In genomic region chr11:127639916-127640315, GRCh38 we compare ENCODE assay signal across 25 cellular contexts.
DNase-seq lines count a peak whose midpoint lies in the region; ATAC-seq, FAIRE-seq and TF ChIP-seq lines count a peak whose summit lies in the region.
"Had no signal": no experiment of that assay in that cellular context is flagged by ENCODE, and none has a peak within 500 bp of the region (broad histone marks: within the 10 kb centered on the region; RNA-seq: fewer than 3 reads in every experiment).

No MANE protein-coding gene starts in this region.

- no peak for FAIRE-seq in urothelium cell line (lab: Jason Lieb, UNC)

- no peaks in the 10 kb centered on the region for H3K27me3 Mint-ChIP-seq in MCF 10A (ENCODE audit: insufficient read depth, unreplicated experiment)
- H3K27me3 Mint-ChIP-seq in activated T-cell treated with anti-CD3 and anti-CD28 coated beads, Interleukin-2, amount 50 U/mL, for 4 hours (ENCODE audit: low read depth): no peaks in the 10 kb centered on the region
- H3K27me3 Mint-ChIP-seq: activated naive CD4-positive, alpha-beta T cell treated with anti-CD3 and anti-CD28 coated beads, Interleukin-2, amount 50 U/mL, for 24 hours; dendritic cell treated with granulocyte-macrophage colony-stimulating factor and Interleukin-4, amounts not matched to agents 40 ng/mL and 50 ng/mL, for 4 days; naive B cell had no signal

- no peak for TF ChIP-seq POLR2A in breast epithelium (IDR thresholded peaks at IDR 0.05)

- H3K9me3 Mint-ChIP-seq in MCF 10A (ENCODE audit: unreplicated experiment): no peaks in the 10 kb centered on the region
- H3K9me3 Mint-ChIP-seq in activated T-cell treated with anti-CD3 and anti-CD28 coated beads, Interleukin-2, amount 50 U/mL, for 4 hours: no peaks in the 10 kb centered on the region
- H3K9me3 Mint-ChIP-seq: activated naive CD4-positive, alpha-beta T cell treated with anti-CD3 and anti-CD28 coated beads, Interleukin-2, amount 50 U/mL, for 24 hours; activated T-helper 17 cell treated with anti-CD3 and anti-CD28 coated beads, Interleukin-2, amount 50 U/mL, for 72 hours; dendritic cell treated with granulocyte-macrophage colony-stimulating factor and Interleukin-4, amounts not matched to agents 40 ng/mL and 50 ng/mL, for 4 days had no signal

- H3K27ac Mint-ChIP-seq in MCF 10A (ENCODE audit: low read depth, unreplicated experiment): no peak overlapping the region
- H3K27ac Mint-ChIP-seq: activated naive CD4-positive, alpha-beta T cell treated with anti-CD3 and anti-CD28 coated beads, Interleukin-2, amount 50 U/mL, for 24 hours; activated T-helper 17 cell treated with anti-CD3 and anti-CD28 coated beads, Interleukin-2, amount 50 U/mL, for 72 hours; dendritic cell treated with granulocyte-macrophage colony-stimulating factor and Interleukin-4, amounts not matched to agents 40 ng/mL and 50 ng/mL, for 4 days had no signal

- no peaks in the 10 kb centered on the region for H3K9me3 ChIP-seq in breast epithelium
- H3K9me3 ChIP-seq: Caco-2, uterus had no signal

- H3K4me3 ChIP-seq in breast epithelium: no peak overlapping the region
- H3K4me3 ChIP-seq: uterus had no signal

- intact Hi-C loops in MCF 10A (cut with micrococcal nuclease) (no loop called here), breast epithelium (cut with DNase I; ENCODE audit: low total_unique reads) (loop anchor here (10.0 kb wide), 1 partner anchor 1095 kb away; no protein-coding TSS in a partner anchor)

- DNase-seq in MCF 10A (ENCODE audit: unreplicated experiment) (peak; percentile 67), breast epithelium (ENCODE audit: low spot score in 2 of 2) (no peak), RWPE1 (ENCODE audit: low spot score) (peak; percentile 71), iris pigment epithelial cell (ENCODE audit: low read depth) (peak; percentile 3), urothelium cell line (ENCODE audit: low spot score) (peak; percentile 26), AML-193 (lab: John Stamatoyannopoulos, UW) (no peak), GM10266 (ENCODE audit: extremely low spot score) (no peak)
- no peak for DNase-seq in activated T-cell treated with anti-CD3 and anti-CD28 coated beads, Interleukin-2, amount 50 U/mL, for 4 hours
- DNase-seq: activated CD4-positive, alpha-beta T cell treated with anti-CD3 and anti-CD28 coated beads, Interleukin-2, amount 50 U/mL, for 1 hour; Caco-2; head of caudate nucleus; left colon; mesendoderm; naive B cell; NCI-H1694; NCI-H774; right cardiac atrium; stimulated activated CD4-positive, alpha-beta T cell treated with anti-CD3 and anti-CD28 coated beads, Interleukin-4, amount 100 ng/mL, for 24 hours; stimulated activated naive CD4-positive, alpha-beta T cell; T-helper 9 cell; uterus had no signal

- no peaks in the 10 kb centered on the region for H3K4me1 Mint-ChIP-seq in MCF 10A (ENCODE audit: insufficient read depth, unreplicated experiment)
- H3K4me1 Mint-ChIP-seq in activated T-cell treated with anti-CD3 and anti-CD28 coated beads, Interleukin-2, amount 50 U/mL, for 4 hours (ENCODE audit: low read depth): no peaks in the 10 kb centered on the region
- H3K4me1 Mint-ChIP-seq: activated naive CD4-positive, alpha-beta T cell treated with anti-CD3 and anti-CD28 coated beads, Interleukin-2, amount 50 U/mL, for 24 hours; activated T-helper 17 cell treated with anti-CD3 and anti-CD28 coated beads, Interleukin-2, amount 50 U/mL, for 72 hours; naive B cell had no signal

- H3K27ac ChIP-seq in breast epithelium (no peak overlapping the region), RWPE1 (no peak overlapping the region)
- H3K27ac ChIP-seq: uterus had no signal

- no peak overlapping the region for H3K4me3 Mint-ChIP-seq in MCF 10A (ENCODE audit: unreplicated experiment)
- H3K4me3 Mint-ChIP-seq in activated T-cell treated with anti-CD3 and anti-CD28 coated beads, Interleukin-2, amount 50 U/mL, for 4 hours: no peak overlapping the region
- H3K4me3 Mint-ChIP-seq: activated naive CD4-positive, alpha-beta T cell treated with anti-CD3 and anti-CD28 coated beads, Interleukin-2, amount 50 U/mL, for 24 hours; activated T-helper 17 cell treated with anti-CD3 and anti-CD28 coated beads, Interleukin-2, amount 50 U/mL, for 72 hours; dendritic cell treated with granulocyte-macrophage colony-stimulating factor and Interleukin-4, amounts not matched to agents 40 ng/mL and 50 ng/mL, for 4 days; naive B cell had no signal

- no peak for ATAC-seq in activated T-cell treated with anti-CD3 and anti-CD28 coated beads, Interleukin-2, amount 50 U/mL, for 4 hours
- ATAC-seq: activated T-helper 17 cell treated with anti-CD3 and anti-CD28 coated beads, Interleukin-2, amount 50 U/mL, for 72 hours; left colon; right cardiac atrium; Right ventricle myocardium inferior had no signal

- no peaks in the 10 kb centered on the region for H3K36me3 ChIP-seq in breast epithelium
- H3K36me3 ChIP-seq: uterus had no signal

- no peaks in the 10 kb centered on the region for H3K36me3 Mint-ChIP-seq in MCF 10A (ENCODE audit: insufficient read depth, unreplicated experiment)
- no peaks in the 10 kb centered on the region for H3K36me3 Mint-ChIP-seq in activated T-cell treated with anti-CD3 and anti-CD28 coated beads, Interleukin-2, amount 50 U/mL, for 4 hours (ENCODE audit: insufficient read depth)
- H3K36me3 Mint-ChIP-seq: activated naive CD4-positive, alpha-beta T cell treated with anti-CD3 and anti-CD28 coated beads, Interleukin-2, amount 50 U/mL, for 24 hours; naive B cell had no signal

- BruUV-seq in MCF 10A (replicated peaks; lab: Mats Ljungman, UMichigan): no TSS peak

- CTCF ChIA-PET in MCF 10A (lab: Yijun Ruan, JAX) (interaction anchor here (0.7 kb wide), 1 partner anchor 21 kb away, joined by 4 read pairs; no protein-coding TSS in a partner anchor), RWPE1 (lab: Yijun Ruan, JAX) (no interaction called here)

- POLR2A ChIA-PET in MCF 10A (lab: Yijun Ruan, JAX): interaction anchor here (0.6 kb wide), 1 partner anchor 202 kb away, joined by 3 read pairs; no protein-coding TSS in a partner anchor
- POLR2A ChIA-PET in RWPE1 (lab: Yijun Ruan, JAX; ENCODE audit: low non-redundant PET): no interaction called here

- TF ChIP-seq CTCF in MCF 10A (IDR thresholded peaks at IDR 0.05; ENCODE audit: unreplicated experiment): no peak
- TF ChIP-seq CTCF in breast epithelium (IDR thresholded peaks at IDR 0.05): no peak
- no peak for TF ChIP-seq CTCF in RWPE1 (conservative IDR thresholded peaks at IDR 0.05; ENCODE audit: low read depth)
- no peak for TF ChIP-seq CTCF in GM10266 (IDR thresholded peaks at IDR 0.05; ENCODE audit: control insufficient read depth, insufficient read depth, low read depth, missing control alignments)

- H3K4me1 ChIP-seq in breast epithelium: no peaks in the 10 kb centered on the region
- H3K4me1 ChIP-seq: Caco-2, uterus had no signal

- no peaks in the 10 kb centered on the region for H3K27me3 ChIP-seq in breast epithelium
- H3K27me3 ChIP-seq: uterus had no signal

Comparison
In these comparisons a context has a peak if more than half of its experiments do, and no peak if none do; other contexts are left out.
1. DNase-seq: peak in MCF 10A (single experiment), RWPE1 (single experiment), iris pigment epithelial cell (single experiment) and urothelium cell line (single experiment); none in breast epithelium (0 of 2), AML-193 (0 of 2), activated T-cell treated with anti-CD3 and anti-CD28 coated beads, Interleukin-2, amount 50 U/mL, for 4 hours (single experiment) and GM10266 (single experiment).